Comparison of ENCODE assay signal across 2 cellular contexts in genomic region chr1:244919320-244920282, GRCh38.
TF ChIP-seq lines count a peak whose summit lies in the region.

No MANE protein-coding gene starts in this region.

TF ChIP-seq in A549, 52 proteins besides CTCF, POLR2A, EP300 and RAD21 (continued from another document):
- no peak for TF ChIP-seq USF2 (IDR thresholded peaks at IDR 0.05)
- no peak for TF ChIP-seq SREBF2 (IDR thresholded peaks at IDR 0.05)
- no peak for TF ChIP-seq HEYL (CRISPR knock-in tag; IDR thresholded peaks at IDR 0.05)
- no peak for TF ChIP-seq POLR2AphosphoS2 (conservative IDR thresholded peaks at IDR 0.05; ENCODE audit: low read length)
- no peak for TF ChIP-seq CHD4 (IDR thresholded peaks at IDR 0.05; ENCODE audit: borderline replicate concordance)
- TF ChIP-seq RFX5 (IDR thresholded peaks at IDR 0.05), result no peak
- TF ChIP-seq ZC3H11A (IDR thresholded peaks at IDR 0.05), result no peak
- TF ChIP-seq RNF2 (IDR thresholded peaks at IDR 0.05; ENCODE audit: borderline replicate concordance, low read depth), result no peak
- no peak for TF ChIP-seq TP53 (CRISPR knock-in tag; IDR thresholded peaks at IDR 0.05)
- no peak for TF ChIP-seq CHD2 (IDR thresholded peaks at IDR 0.05; ENCODE audit: low read length, partially characterized antibody)
- TF ChIP-seq REST (IDR thresholded peaks at IDR 0.05), result no peak
- TF ChIP-seq ATOH8 (CRISPR knock-in tag; IDR thresholded peaks at IDR 0.05; ENCODE audit: low read depth), result no peak
TF ChIP-seq in A549: peak in this region for 0.

TF ChIP-seq in HepG2, 621 proteins besides CTCF, POLR2A, EP300 and RAD21 (continued from another document):
- TF ChIP-seq ZBTB4 (CRISPR knock-in tag; IDR thresholded peaks at IDR 0.05; ENCODE audit: borderline replicate concordance) (no peak), CBX2 (IDR thresholded peaks at IDR 0.05; ENCODE audit: low read depth, low read length) (peak; percentile 83), CBX2 (CRISPR knock-in tag; IDR thresholded peaks at IDR 0.05; ENCODE audit: low read depth) (no peak), ATF7 (IDR thresholded peaks at IDR 0.05) (0 out of 2 replicates have a peak, but pooled peaks have one; percentile 12), ATF7 (CRISPR knock-in tag; IDR thresholded peaks at IDR 0.05) (no peak)
TF ChIP-seq in HepG2: peak in this region for 2.
